In genomic region chr3:142578309-142579223, GRCh38 we compare ENCODE assay signal across 8 cellular contexts. TPM values are rescaled to one million over a fixed set of nuclear protein-coding genes. Genes with fewer than 3 reads are reported as not detected.
A peak's percentile ranks its signal among the peaks of the same experiment; 100 is the strongest.
DNase-seq lines count a peak whose midpoint lies in the region; ATAC-seq and TF ChIP-seq lines count a peak whose summit lies in the region.

TSS of gene ATR (minus strand) at chr3:142578733. CDS start at chr3:142578704, 29 bp downstream.

- H3K4me1 Mint-ChIP-seq in chondrocyte (ENCODE audit: low read depth) = peaks cover 35% of the 10 kb centered on the region

- peak; percentile 94 for ATAC-seq in HG03439 (IDR thresholded peaks at IDR 0.05; ENCODE audit: unreplicated experiment)

- H3K36me3 Mint-ChIP-seq in chondrocyte (ENCODE audit: low read depth) = no peaks in the 10 kb centered on the region

- peak within 1 kb of the TSS; percentile 94 for H3K4me3 Mint-ChIP-seq in chondrocyte (ENCODE audit: unreplicated experiment)

- peaks cover 4% of the 10 kb centered on the region for H3K27me3 Mint-ChIP-seq in chondrocyte (ENCODE audit: low read depth)

- H3K9me3 Mint-ChIP-seq in chondrocyte (ENCODE audit: low read depth) = no peaks in the 10 kb centered on the region

- TF ChIP-seq CTCF in chondrocyte (IDR thresholded peaks at IDR 0.05) = peak; percentile 20

- DNase-seq in AML-193 (lab: John Stamatoyannopoulos, UW) = peak; percentile 98 to 99
- peak; percentile 80 for DNase-seq in NCI-H510A treated with DMSO at 0.1 percent for 48 hours (lab: John Stamatoyannopoulos, UW)
- DNase-seq in activated CD4-positive, alpha-beta T cell treated with anti-CD3 and anti-CD28 coated beads for 24 hours (ENCODE audit: low read depth in 2 of 2) = peak; percentile 93 to 95
- DNase-seq in chondrocyte (ENCODE audit: low spot score) = peak; percentile 97
- DNase-seq in kidney glomerular epithelial cell (lab: John Stamatoyannopoulos, UW) = peak; percentile 87
- peak; percentile 86 to 93 for DNase-seq in stimulated activated CD4-positive, alpha-beta T cell treated with anti-CD3 and anti-CD28 coated beads, Interleukin-1b, Interleukin-23, amount 100 ng/mL, for 1 hour (ENCODE audit: low read depth in 2 of 2)

- peak within 1 kb of the TSS; percentile 98 for H3K27ac Mint-ChIP-seq in chondrocyte (ENCODE audit: unreplicated experiment)

- peak; percentile 92 for TF ChIP-seq POLR2A in GM19193 (IDR thresholded peaks at IDR 0.05; ENCODE audit: extremely low read depth, insufficient read depth, insufficient read length)

RNA-seq across cellular contexts. Expression of gene ATR, which starts in this region (rescaled TPM):
- 15.2 to 27.2 TPM (median 16.7 TPM) in 3 replicates for total RNA-seq in chondrocyte

Comparison
In these comparisons a context has a peak if more than half of its experiments do, and no peak if none do; other contexts are left out.
1. Peak in every context shown above with its lines: DNase-seq and ATAC-seq.